14 cellular contexts compared by ENCODE assay signal in genomic region chr2:189407944-189408209, GRCh38. TPM values are rescaled to one million over a fixed set of nuclear protein-coding genes. Genes with fewer than 3 reads are reported as not detected.
DNase-seq lines count a peak whose midpoint lies in the region; ATAC-seq, FAIRE-seq and TF ChIP-seq lines count a peak whose summit lies in the region.
"Had no signal": no experiment of that assay in that cellular context is flagged by ENCODE, and none has a peak within 500 bp of the region (broad histone marks: within the 10 kb centered on the region; RNA-seq: fewer than 3 reads in every experiment).

No MANE protein-coding gene starts in this region.

- SMC1A ChIA-PET in GM12878 (lab: Charles Lee; ENCODE audit: uncharacterized antibody, unreplicated experiment): interaction anchor here (0.7 to 2.5 kb wide), 14 partner anchors 9 to 885 kb away, joined by 3 to 10 read pairs (median 4); no protein-coding TSS in a partner anchor

- RAD21 ChIA-PET in GM12878 (lab: Charles Lee; ENCODE audit: unreplicated experiment): interaction anchor here (0.7 to 1.9 kb wide), 5 partner anchors 58 to 1908 kb away, joined by 3 to 9 read pairs (median 6); no protein-coding TSS in a partner anchor

- no peak overlapping the region for H3K56ac ChIP-seq in mesendoderm (ENCODE audit: low read length)

- no peaks in the 10 kb centered on the region for H3K79me1 ChIP-seq in mesendoderm (ENCODE audit: low read length)

- peak overlapping the region; percentile 57 for H2BK15ac ChIP-seq in mesendoderm (replicated peaks; ENCODE audit: low read depth)

- ATAC-seq in GM12878 (peak; percentile 60), upper lobe of left lung (ENCODE audit: low FRiP score in 2 of 2) (no peak), HG03175 (IDR thresholded peaks at IDR 0.05; ENCODE audit: unreplicated experiment) (no peak)

- H3K4me1 ChIP-seq in GM12878 (ENCODE audit: control insufficient read depth, insufficient read depth, low read length) (no peaks in the 10 kb centered on the region), mesendoderm (ENCODE audit: control insufficient read depth, low read depth, low read length) (no peaks in the 10 kb centered on the region), tibial nerve (peaks cover 0 to 31% (median 0%) of the 10 kb centered on the region in 4 donors), upper lobe of left lung (peaks cover 0 to 8% (median 3%) of the 10 kb centered on the region in 4 donors)
- H3K4me1 ChIP-seq: testis had no signal

- no peak overlapping the region for H3K4me3 ChIP-seq in GM12878
- H3K4me3 ChIP-seq in mesendoderm (ENCODE audit: low read length): no peak overlapping the region
- H3K4me3 ChIP-seq in tibial nerve: no peak overlapping the region
- no peak overlapping the region for H3K4me3 ChIP-seq in upper lobe of left lung
- H3K4me3 ChIP-seq: testis had no signal

- no peak overlapping the region for H2BK120ac ChIP-seq in mesendoderm (ENCODE audit: low read depth, low read length)

- H4K8ac ChIP-seq in mesendoderm (ENCODE audit: low read depth, low read length): no peak overlapping the region

- no peaks in the 10 kb centered on the region for H3K79me2 ChIP-seq in GM12878 (ENCODE audit: control insufficient read depth, insufficient read depth, low read length)
- no peaks in the 10 kb centered on the region for H3K79me2 ChIP-seq in mesendoderm (ENCODE audit: control insufficient read depth, insufficient read depth, low read length)

- no peak for TF ChIP-seq CTCF in GM12878 (IDR thresholded peaks at IDR 0.05 in 2 of 3, conservative IDR thresholded peaks at IDR 0.05 in 1 of 3; ENCODE audit: control insufficient read depth in 2 of 3, extremely low read depth in 1 of 3, insufficient read depth in 1 of 3, low read depth in 3 of 3, low read length in 3 of 3)
- no peak for TF ChIP-seq CTCF in tibial nerve (IDR thresholded peaks at IDR 0.05)
- TF ChIP-seq CTCF in upper lobe of left lung (IDR thresholded peaks at IDR 0.05): no peak

- H2BK5ac ChIP-seq in mesendoderm (ENCODE audit: low read length): no peak overlapping the region

- H3K4me2 ChIP-seq in GM12878 (ENCODE audit: control insufficient read depth, insufficient read depth) (no peak overlapping the region), mesendoderm (ENCODE audit: low read length) (no peak overlapping the region)

- no peak for FAIRE-seq in GM12878 (lab: Jason Lieb, UNC)

- in situ Hi-C loops in GM12878 (cut with MboI): no loop called here

- no peaks in the 10 kb centered on the region for H4K20me1 ChIP-seq in GM12878 (ENCODE audit: control insufficient read depth, insufficient read depth)

- TF ChIP-seq RAD21 in GM12878 (IDR thresholded peaks at IDR 0.05; ENCODE audit: insufficient read depth, low read depth, low read length): no peak

- H4K5ac ChIP-seq in mesendoderm (ENCODE audit: low read length): no peak overlapping the region

- H3K27me3 ChIP-seq in GM12878 (replicated peaks in 1 of 2; ENCODE audit: control insufficient read depth in 2 of 2, insufficient read depth in 2 of 2, low read length in 1 of 2) (no peaks in the 10 kb centered on the region), mesendoderm (ENCODE audit: insufficient read depth, low read length, poor library complexity) (no peaks in the 10 kb centered on the region), tibial nerve (no peaks in the 10 kb centered on the region), upper lobe of left lung (no peaks in the 10 kb centered on the region)
- H3K27me3 ChIP-seq: dorsolateral prefrontal cortex, testis had no signal

- intact Hi-C loops in GM12878 (cut with micrococcal nuclease; ENCODE audit: unreplicated experiment): no loop called here

- no TSS peak for BruUV-seq in GM12878 (replicated peaks; lab: Mats Ljungman, UMichigan)

- DNase-seq in NCI-H510A treated with DMSO at 0.1 percent for 48 hours (lab: John Stamatoyannopoulos, UW): peak; percentile 34
- DNase-seq in NCI-H510A (lab: John Stamatoyannopoulos, UW): no peak
- DNase-seq in GM12878 (ENCODE audit: low read depth, low spot score): no peak
- no peak for DNase-seq in mesendoderm
- DNase-seq in tibial nerve (ENCODE audit: low spot score in 2 of 2): no peak
- no peak for DNase-seq in HUDEP-2 (lab: John Stamatoyannopoulos, UW; ENCODE audit: unreplicated experiment in 76 of 76)
- no peak for DNase-seq in upper lobe of left lung
- DNase-seq: activated naive CD4-positive, alpha-beta T cell treated with anti-CD3 and anti-CD28 coated beads for 36 hours; dorsolateral prefrontal cortex; nephron progenitor cell; SIG-M5; stimulated activated CD4-positive, alpha-beta T cell treated with anti-CD3 and anti-CD28 coated beads, Interleukin-2, amount 100 ng/mL, for 48 hours; testis had no signal

- no peak overlapping the region for H3K4ac ChIP-seq in mesendoderm (ENCODE audit: low read depth, low read length)

- CTCF ChIA-PET in GM12878 (lab: Yijun Ruan, JAX): interaction anchor here (1.0 to 2.8 kb wide), 7 partner anchors 264 to 883 kb away, joined by 3 to 13 read pairs (median 4); no protein-coding TSS in a partner anchor

- POLR2A ChIA-PET in GM12878 (lab: Charles Lee): no interaction called here

- H3K27ac ChIP-seq in GM12878 (ENCODE audit: control insufficient read depth, insufficient read depth) (no peak overlapping the region), mesendoderm (ENCODE audit: low read depth, low read length) (no peak overlapping the region), tibial nerve (peak overlapping the region in 3 of 4 donors; percentile 30 to 65 (median 59)), upper lobe of left lung (peak overlapping the region in 2 of 4 donors; percentile 16 to 32)

- 0% methylated on average over 1 of the region's 1 CpG for WGBS in GM12878 (ENCODE audit: insufficient coverage, insufficient replicate concordance, low lambda C conversion rate, missing lambda C conversion rate)
- WGBS in mesendoderm (ENCODE audit: extremely low coverage, insufficient coverage, low lambda C conversion rate): no CpG with 5 or more reads among the region's 1 CpG
- 2 to 12% methylated on average over 1 of the region's 1 CpG for WGBS in tibial nerve, 2 donors
- 25 to 26% methylated on average over 1 of the region's 1 CpG for WGBS in upper lobe of left lung, 2 donors

- H3K9ac ChIP-seq in GM12878 (ENCODE audit: control insufficient read depth, insufficient read depth, low read length) (no peak overlapping the region), mesendoderm (ENCODE audit: low read length) (no peak overlapping the region)

- H3K9me3 ChIP-seq in GM12878 (replicated peaks; ENCODE audit: control insufficient read depth, insufficient read depth, low read length) (no peaks in the 10 kb centered on the region), tibial nerve (no peaks in the 10 kb centered on the region), upper lobe of left lung (no peaks in the 10 kb centered on the region)
- H3K9me3 ChIP-seq: testis had no signal

- no peak overlapping the region for H3K23ac ChIP-seq in mesendoderm (ENCODE audit: low read length)

- H3K36me3 ChIP-seq in GM12878 (ENCODE audit: control insufficient read depth in 2 of 2, insufficient read depth in 2 of 2, low read length in 1 of 2) (no peaks in the 10 kb centered on the region), mesendoderm (ENCODE audit: control insufficient read depth, insufficient read depth, low read length) (no peaks in the 10 kb centered on the region), tibial nerve (no peaks in the 10 kb centered on the region), upper lobe of left lung (no peaks in the 10 kb centered on the region)

- no peak overlapping the region for H2AK5ac ChIP-seq in mesendoderm (ENCODE audit: low read length)

- no peak overlapping the region for H3K18ac ChIP-seq in mesendoderm (ENCODE audit: low read length)

- TF ChIP-seq POLR2A in GM12878 (IDR thresholded peaks at IDR 0.05; ENCODE audit: low read depth, low read length): no peak
- TF ChIP-seq POLR2A in tibial nerve (IDR thresholded peaks at IDR 0.05): no peak
- no peak for TF ChIP-seq POLR2A in upper lobe of left lung (IDR thresholded peaks at IDR 0.05)

- no peak overlapping the region for H2AFZ ChIP-seq in GM12878 (ENCODE audit: control insufficient read depth, low read depth, low read length)

- TF ChIP-seq EP300 in GM12878 (IDR thresholded peaks at IDR 0.05; ENCODE audit: borderline replicate concordance in 1 of 2, control insufficient read depth in 1 of 2, low read depth in 2 of 2, low read length in 2 of 2) (no peak), tibial nerve (IDR thresholded peaks at IDR 0.05) (no peak), upper lobe of left lung (IDR thresholded peaks at IDR 0.05) (no peak)

TF ChIP-seq in GM12878, 131 proteins besides CTCF, POLR2A, EP300 and RAD21 (continues in another document):
- TF ChIP-seq PAX8 (IDR thresholded peaks at IDR 0.05): no peak
- no peak for TF ChIP-seq WRNIP1 (IDR thresholded peaks at IDR 0.05; ENCODE audit: borderline replicate concordance, low read depth, low read length)

RNA-seq across cellular contexts. Expression of gene WDR75, which starts 33.4 kb away (rescaled TPM):
- total RNA-seq in GM12878 (2013; cell fraction: nucleolus; rRNA removed): 174 and 201 TPM in 2 replicates
- 77.9 and 86.9 TPM in 2 replicates for total RNA-seq in GM12878 (2014; rRNA removed)
- 72.9 and 75.9 TPM in 2 replicates for total RNA-seq in GM12878 (2014; rRNA removed; fragmentation: Illumina TruSeq; extraction: Trizol)
- 50.5 and 56.7 TPM in 2 replicates for total RNA-seq in GM12878 (2021)
- polyA plus RNA-seq in GM12878 (2011; ENCODE audit: low read depth): 17.2 TPM
- 98.5 and 148 TPM in 2 replicates for polyA plus RNA-seq in GM12878 (2011; rRNA removed)
- 31.9 and 39.6 TPM in 2 replicates for polyA plus RNA-seq in GM12878 (2011; cell fraction: cytosol; rRNA removed)
- 110 and 122 TPM in 2 replicates for polyA plus RNA-seq in GM12878 (2011; cell fraction: nucleus; rRNA removed)
- polyA plus RNA-seq in GM12878 (2012): 25.3 and 32.0 TPM in 2 replicates
- polyA plus RNA-seq in GM12878 (2014; fragmentation: Illumina TruSeq; extraction: Trizol): 87.6 and 100 TPM in 2 replicates
- polyA plus RNA-seq in GM12878 (2014; fragmentation: Nextera tagmentation; extraction: Ambion mirVana): 10 to 100 TPM; 53.1 to 55.2 TPM
- 45.3 and 59.1 TPM in 2 replicates for polyA plus RNA-seq in GM12878 (2014; rRNA removed)
- 10 to 100 TPM; 69.2 to 73.9 TPM for polyA plus RNA-seq in GM12878 (2016; fragmentation: Nextera tagmentation; extraction: Ambion mirVana)
- polyA minus RNA-seq in GM12878 (2011; rRNA and poly(A)+ RNA removed): 89.7 and 98.2 TPM in 2 replicates
- 14.6 and 23.1 TPM in 2 replicates for polyA minus RNA-seq in GM12878 (2011; cell fraction: cytosol; rRNA and poly(A)+ RNA removed)
- polyA minus RNA-seq in GM12878 (2011; cell fraction: nucleus; rRNA and poly(A)+ RNA removed): 161 and 167 TPM in 2 replicates
- polyA plus RNA-seq in mesendoderm (2013, experiment 1 of 2): 87.9 TPM
- polyA plus RNA-seq in mesendoderm (2013, experiment 2 of 2): 85.0 TPM
- total RNA-seq in tibial nerve: 10 to 100 TPM; 24.1 to 46.0 (median 37.5) TPM
- total RNA-seq in upper lobe of left lung: 10 to 100 TPM in 5 of 6 donors, 1 to 10 TPM in 1; 7.5 to 34.6 (median 28.2) TPM

Comparison
In these comparisons a context has a peak if more than half of its experiments do, and no peak if none do; other contexts are left out.
1. H3K27ac ChIP-seq: peak in tibial nerve (3 of 4); none in GM12878 (single experiment) and mesendoderm (single experiment).